ENCODE assay signal across 25 cellular contexts in genomic region chr2:40551081-40551480, GRCh38.
"Had no signal": no experiment of that assay in that cellular context is flagged by ENCODE, and none has a peak within 500 bp of the region (broad histone marks: within the 10 kb centered on the region; RNA-seq: fewer than 3 reads in every experiment).

No MANE protein-coding gene starts in this region.

- H3K27ac ChIP-seq: adrenal gland, body of pancreas, coronary artery, dorsolateral prefrontal cortex, gastrocnemius medialis had no signal

- H3K4me1 ChIP-seq: adrenal gland, body of pancreas, gastrocnemius medialis had no signal

- H3K27me3 ChIP-seq: adrenal gland, body of pancreas, gastrocnemius medialis had no signal

- ATAC-seq: activated CD8-positive, alpha-beta memory T cell treated with anti-CD3 and anti-CD28 coated beads, Interleukin-2, amount 10 ng/mL, durations not matched to agents 7 days and 5 days; activated CD8-positive, alpha-beta T cell treated with anti-CD3 and anti-CD28 coated beads, Interleukin-2, amount 10 ng/mL, durations not matched to agents 7 days and 5 days; activated naive CD8-positive, alpha-beta T cell treated with anti-CD3 and anti-CD28 coated beads, Interleukin-2, amount 50 U/mL, for 24 hours; body of pancreas; esophagus mucosa; gastrocnemius medialis had no signal

- H3K4me3 ChIP-seq: adrenal gland, body of pancreas, coronary artery, dorsolateral prefrontal cortex, gastrocnemius medialis had no signal

- DNase-seq: activated CD4-positive, alpha-beta memory T cell treated with anti-CD3 and anti-CD28 coated beads for 36 hours; activated CD4-positive, alpha-beta T cell treated with anti-CD3 and anti-CD28 coated beads for 48 hours; activated CD4-positive, CD25-positive, alpha-beta regulatory T cell; activated CD4-positive, CD25-positive, alpha-beta regulatory T cell treated with anti-CD3 and anti-CD28 coated beads, Interleukin-2, amount 50 U/mL, for 72 hours; activated CD8-positive, alpha-beta memory T cell treated with anti-CD3 and anti-CD28 coated beads, Interleukin-2, amount 10 ng/mL, durations not matched to agents 7 days and 5 days; activated CD8-positive, alpha-beta memory T cell treated with anti-CD3 and anti-CD28 coated beads, Interleukin-2, amount 50 U/mL, for 4 hours; activated CD8-positive, alpha-beta T cell treated with anti-CD3 and anti-CD28 coated beads, Interleukin-2, amount 10 ng/mL, durations not matched to agents 7 days and 5 days; activated effector memory CD4-positive, alpha-beta T cell treated with anti-CD3 and anti-CD28 coated beads, Interleukin-2, amount 50 U/mL, for 16 hours; activated naive CD4-positive, alpha-beta T cell treated with anti-CD3 and anti-CD28 coated beads for 36 hours; activated naive CD8-positive, alpha-beta T cell treated with anti-CD3 and anti-CD28 coated beads for 36 hours; activated naive CD8-positive, alpha-beta T cell treated with anti-CD3 and anti-CD28 coated beads, Interleukin-2, amount 50 U/mL, for 24 hours; activated T-cell treated with anti-CD3 and anti-CD28 coated beads, Interleukin-2, amount 50 U/mL, for 1 hour; activated T-cell treated with anti-CD3 and anti-CD28 coated beads, Interleukin-2, amount 50 U/mL, for 48 hours; adrenal gland; amygdala; aorta; body of pancreas; dorsolateral prefrontal cortex; effector memory CD4-positive, alpha-beta T cell; endodermal cell; foreskin fibroblast; gastrocnemius medialis; T-helper 2 cell had no signal

- H3K36me3 ChIP-seq: adrenal gland, gastrocnemius medialis had no signal

- H3K9me3 ChIP-seq: adrenal gland, body of pancreas, gastrocnemius medialis had no signal
